Comparison of ENCODE assay signal across 17 cellular contexts in the genomic region with DNA sequence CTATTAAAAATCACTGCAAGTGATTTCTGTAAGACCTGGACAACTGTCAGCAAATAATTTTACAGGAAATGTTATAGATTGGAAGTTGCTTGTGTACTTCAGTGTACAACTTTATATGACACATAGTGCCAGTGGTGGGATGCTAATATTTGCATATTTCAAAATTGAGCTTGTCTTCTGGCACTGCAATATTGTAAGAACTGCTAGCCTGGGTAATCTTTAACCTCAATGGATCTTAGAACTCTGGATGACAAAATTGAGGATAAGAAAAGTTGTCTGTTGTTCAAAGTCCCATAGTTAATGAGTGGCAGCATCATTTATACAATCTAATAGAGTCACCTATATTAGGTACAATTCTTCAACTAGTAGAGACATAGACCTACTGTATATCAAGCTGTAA.
A peak's percentile ranks its signal among the peaks of the same experiment; 100 is the strongest.
DNase-seq lines count a peak whose midpoint lies in the region; ATAC-seq and TF ChIP-seq lines count a peak whose summit lies in the region.
"Had no signal": no experiment of that assay in that cellular context is flagged by ENCODE, and none has a peak within 500 bp of the region (broad histone marks: within the 10 kb centered on the region; RNA-seq: fewer than 3 reads in every experiment).

No MANE protein-coding gene starts in this region.

- DNase-seq in cardiac muscle cell (ENCODE audit: low read depth in 1 of 2, low spot score in 1 of 2) (no peak), Right ventricle myocardium superior (no peak), SK-N-MC (ENCODE audit: low read depth, low spot score) (no peak), left lobe of liver (ENCODE audit: low spot score) (no peak), putamen (ENCODE audit: low spot score) (no peak), HK-2 (ENCODE audit: unreplicated experiment) (no peak)
- DNase-seq: AML-193; Caco-2; Calu3; CD4-positive, alpha-beta T cell; CD8-positive, alpha-beta T cell; DMS79 treated with DMSO at 0.1 percent for 48 hours; GF-D8 had no signal

- no peak for TF ChIP-seq CTCF in cardiac muscle cell (IDR thresholded peaks at IDR 0.05; ENCODE audit: low read depth, low read length)

- peaks cover 24% of the 10 kb centered on the region for H3K4me1 ChIP-seq in cardiac muscle cell (ENCODE audit: low read depth)
- H3K4me1 ChIP-seq: A549; BLaER1 treated with 17β-estradiol and CSF1 and Interleukin-3, amounts not matched to agents 10 nM and 100 nM had no signal

- H3K9me3 ChIP-seq in cardiac muscle cell (ENCODE audit: low read depth) (no peaks in the 10 kb centered on the region), SK-N-MC (ENCODE audit: low read depth, low read length) (no peaks in the 10 kb centered on the region)
- H3K9me3 ChIP-seq: A549; BLaER1 treated with 17β-estradiol and CSF1 and Interleukin-3, amounts not matched to agents 10 nM and 100 nM; Caco-2 had no signal

- H3K4me3 ChIP-seq in cardiac muscle cell (no peak overlapping the region), SK-N-MC (no peak overlapping the region)
- H3K4me3 ChIP-seq: A549; BLaER1 treated with 17β-estradiol and CSF1 and Interleukin-3, amounts not matched to agents 10 nM and 100 nM had no signal

- peak overlapping the region; percentile 56 for H3K27ac ChIP-seq in cardiac muscle cell
- peak overlapping the region; percentile 33; the same call in 1 of the 2 replicates for H3K27ac ChIP-seq in SK-N-MC
- H3K27ac ChIP-seq: 22Rv1; A549; BLaER1 treated with 17β-estradiol and CSF1 and Interleukin-3, amounts not matched to agents 10 nM and 100 nM; C4-2B had no signal

- ATAC-seq in Right ventricle myocardium superior (ENCODE audit: poor library complexity), result no peak
- peak; percentile 37 for ATAC-seq in left lobe of liver
- ATAC-seq: A549; CD8-positive, alpha-beta T cell had no signal

- H3K27me3 ChIP-seq in cardiac muscle cell, result no peaks in the 10 kb centered on the region
- H3K27me3 ChIP-seq: BLaER1 treated with 17β-estradiol and CSF1 and Interleukin-3, amounts not matched to agents 10 nM and 100 nM had no signal

- intact Hi-C loops in Right ventricle myocardium superior (cut with DNase I), result no loop called here

- H3K36me3 ChIP-seq in cardiac muscle cell, result peaks cover 30% of the 10 kb centered on the region
- peaks cover 96% of the 10 kb centered on the region for H3K36me3 ChIP-seq in SK-N-MC (ENCODE audit: insufficient read depth, low read length)
- H3K36me3 ChIP-seq: BLaER1 treated with 17β-estradiol and CSF1 and Interleukin-3, amounts not matched to agents 10 nM and 100 nM had no signal

- no peak overlapping the region for H3K9ac ChIP-seq in SK-N-MC (ENCODE audit: insufficient read length)
- H3K9ac ChIP-seq: BLaER1 treated with 17β-estradiol and CSF1 and Interleukin-3, amounts not matched to agents 10 nM and 100 nM had no signal
